ENCODE assay signal across 22 cellular contexts in genomic region chr1:116338400-116338799, GRCh38. TPM values are rescaled to one million over a fixed set of nuclear protein-coding genes. Genes with fewer than 3 reads are reported as not detected.
DNase-seq lines count a peak whose midpoint lies in the region; ATAC-seq, FAIRE-seq and TF ChIP-seq lines count a peak whose summit lies in the region.
"Had no signal": no experiment of that assay in that cellular context is flagged by ENCODE, and none has a peak within 500 bp of the region (broad histone marks: within the 10 kb centered on the region; RNA-seq: fewer than 3 reads in every experiment).

No MANE protein-coding gene starts in this region.

- TF ChIP-seq CTCF in HepG2 (CRISPR knock-in tag; IDR thresholded peaks at IDR 0.05) = no peak
- no peak for TF ChIP-seq CTCF in right lobe of liver (IDR thresholded peaks at IDR 0.05)
- no peak for TF ChIP-seq CTCF in brain microvascular endothelial cell (IDR thresholded peaks at IDR 0.05; ENCODE audit: low read depth, low read length, missing control alignments)
- no peak for TF ChIP-seq CTCF in BE2C (IDR thresholded peaks at IDR 0.05; ENCODE audit: low read depth, low read length)

- H2AFZ ChIP-seq in HepG2 (ENCODE audit: low read length) = no peak overlapping the region
- no peak overlapping the region for H2AFZ ChIP-seq in Karpas-422 (ENCODE audit: low read length)

- no peak for TF ChIP-seq RAD21 in HepG2 (CRISPR knock-in tag; IDR thresholded peaks at IDR 0.05)

- in situ Hi-C loops in HepG2 (cut with HindIII; ENCODE audit: extremely low pct_ligation_motif_present, low pct_unique_long_range_greater_than_20kb) = no loop called here
- in situ Hi-C loops in brain microvascular endothelial cell (cut with HindIII; ENCODE audit: low pct_ligation_motif_present, low sequenced_read_pairs) = no loop called here

- H3K79me2 ChIP-seq in HepG2 (ENCODE audit: insufficient read depth, low read length) = no peaks in the 10 kb centered on the region
- H3K79me2 ChIP-seq in Karpas-422 (ENCODE audit: low read length) = no peaks in the 10 kb centered on the region

- POLR2A ChIA-PET in HepG2 (lab: Yijun Ruan, JAX) = no interaction called here

- WGBS in HepG2 (ENCODE audit: low lambda C conversion rate) = 52% methylated on average over 2 of the region's 2 CpGs
- WGBS in right lobe of liver (ENCODE audit: insufficient coverage, low coverage, low lambda C conversion rate, missing lambda C conversion rate) = 83% methylated on average over 2 of the region's 2 CpGs

- H3K4me1 ChIP-seq in HepG2 (ENCODE audit: insufficient read depth, low read length) = peaks cover 48% of the 10 kb centered on the region
- H3K4me1 ChIP-seq in right lobe of liver = peaks cover 0 to 44% (median 18%) of the 10 kb centered on the region in 4 donors
- H3K4me1 ChIP-seq in Karpas-422 (ENCODE audit: low read length) = peaks cover 94% of the 10 kb centered on the region
- H3K4me1 ChIP-seq in BE2C = peaks cover 16% of the 10 kb centered on the region
- H3K4me1 ChIP-seq: BLaER1 treated with 17β-estradiol and CSF1 and Interleukin-3, amounts not matched to agents 10 nM and 100 nM had no signal

- BruUV-seq in HepG2 (replicated peaks; lab: Mats Ljungman, UMichigan) = no TSS peak

- H3K27me3 ChIP-seq in HepG2 (ENCODE audit: control insufficient read depth in 1 of 2, insufficient read depth in 2 of 2, low read length in 2 of 2) (peaks cover 3 to 4% of the 10 kb centered on the region in 2 experiments; a peak in 1 of 5 replicates), right lobe of liver (no peaks in the 10 kb centered on the region), Karpas-422 (ENCODE audit: low read length) (no peaks in the 10 kb centered on the region), brain microvascular endothelial cell (replicated peaks) (no peaks in the 10 kb centered on the region), BE2C (no peaks in the 10 kb centered on the region)
- H3K27me3 ChIP-seq: BLaER1 treated with 17β-estradiol and CSF1 and Interleukin-3, amounts not matched to agents 10 nM and 100 nM had no signal

- H3K9ac ChIP-seq in HepG2 (ENCODE audit: insufficient read depth, low read depth, low read length) (no peak overlapping the region), Karpas-422 (ENCODE audit: low read length) (no peak overlapping the region)
- H3K9ac ChIP-seq: BLaER1 treated with 17β-estradiol and CSF1 and Interleukin-3, amounts not matched to agents 10 nM and 100 nM had no signal

- DNase-seq in HepG2 (ENCODE audit: low spot score) (no peak), right lobe of liver (no peak), Karpas-422 (no peak), brain microvascular endothelial cell (no peak), BE2C (no peak), NCI-H82 (lab: John Stamatoyannopoulos, UW) (no peak)
- DNase-seq: 8988T; ACHN; Caco-2; Calu3; CD4-positive, alpha-beta T cell; CD8-positive, alpha-beta T cell; DMS79 treated with DMSO at 0.1 percent for 48 hours; GF-D8 had no signal

- H4K20me1 ChIP-seq in HepG2 (ENCODE audit: insufficient read depth, low read length) (no peaks in the 10 kb centered on the region), Karpas-422 (ENCODE audit: insufficient read depth, low read depth, low read length) (no peaks in the 10 kb centered on the region)
- H4K20me1 ChIP-seq: BLaER1 treated with 17β-estradiol and CSF1 and Interleukin-3, amounts not matched to agents 10 nM and 100 nM had no signal

- TF ChIP-seq EP300 in HepG2 (IDR thresholded peaks at IDR 0.05; ENCODE audit: low read depth in 2 of 2, low read length in 2 of 2) (no peak), HepG2 (CRISPR knock-in tag; IDR thresholded peaks at IDR 0.05; ENCODE audit: borderline replicate concordance) (no peak)

- CTCF ChIA-PET in HepG2 (lab: Yijun Ruan, JAX; ENCODE audit: low intra/inter-chr PET ratio, low total read pairs) = no interaction called here

- FAIRE-seq in HepG2 (lab: Jason Lieb, UNC) = no peak
- FAIRE-seq in islet of Langerhans (lab: Jason Lieb, UNC) = peak; percentile 70
- FAIRE-seq: A204.1, D721Med, G401.6, GM12891, GM19239 had no signal

- H3K27ac ChIP-seq in HepG2 (ENCODE audit: extremely low read length, insufficient read depth, low read length) (no peak overlapping the region), right lobe of liver (no peak overlapping the region), Karpas-422 (ENCODE audit: low read length) (peak overlapping the region; percentile 98), brain microvascular endothelial cell (no peak overlapping the region)
- H3K27ac ChIP-seq: BLaER1 treated with 17β-estradiol and CSF1 and Interleukin-3, amounts not matched to agents 10 nM and 100 nM; C4-2B had no signal

- TF ChIP-seq POLR2A in HepG2 (IDR thresholded peaks at IDR 0.05; ENCODE audit: insufficient read depth in 1 of 2, low read depth in 2 of 2, low read length in 2 of 2) (no peak), right lobe of liver (IDR thresholded peaks at IDR 0.05) (no peak)

- ATAC-seq in HepG2 (no peak), right lobe of liver (no peak)
- ATAC-seq: CD8-positive, alpha-beta T cell had no signal

- no peaks in the 10 kb centered on the region for H3K9me3 ChIP-seq in HepG2 (ENCODE audit: low read length)
- no peaks in the 10 kb centered on the region for H3K9me3 ChIP-seq in right lobe of liver
- no peaks in the 10 kb centered on the region for H3K9me3 ChIP-seq in Karpas-422 (ENCODE audit: low read length)
- H3K9me3 ChIP-seq in BE2C = no peaks in the 10 kb centered on the region
- H3K9me3 ChIP-seq: BLaER1 treated with 17β-estradiol and CSF1 and Interleukin-3, amounts not matched to agents 10 nM and 100 nM; Caco-2 had no signal

- intact Hi-C loops in HepG2 (cut with micrococcal nuclease; ENCODE audit: unreplicated experiment) = no loop called here
- intact Hi-C loops in right lobe of liver (cut with DNase I) = no loop called here

- H3K4me2 ChIP-seq in HepG2 (ENCODE audit: low read depth, low read length) (no peak overlapping the region), Karpas-422 (ENCODE audit: low read depth, low read length, poor library complexity, severe bottlenecking) (peak overlapping the region; percentile 21)
- H3K4me2 ChIP-seq: BLaER1 treated with 17β-estradiol and CSF1 and Interleukin-3, amounts not matched to agents 10 nM and 100 nM had no signal

- no peaks in the 10 kb centered on the region for H3K36me3 ChIP-seq in HepG2 (replicated peaks in 1 of 2; ENCODE audit: control insufficient read depth in 1 of 2, insufficient read depth in 2 of 2, low read length in 2 of 2)
- no peaks in the 10 kb centered on the region for H3K36me3 ChIP-seq in right lobe of liver
- H3K36me3 ChIP-seq in Karpas-422 (ENCODE audit: insufficient read depth, low read length) = no peaks in the 10 kb centered on the region
- no peaks in the 10 kb centered on the region for H3K36me3 ChIP-seq in brain microvascular endothelial cell (replicated peaks)
- no peaks in the 10 kb centered on the region for H3K36me3 ChIP-seq in BE2C
- H3K36me3 ChIP-seq: BLaER1 treated with 17β-estradiol and CSF1 and Interleukin-3, amounts not matched to agents 10 nM and 100 nM had no signal

- H3K9me2 ChIP-seq in Karpas-422 (replicated peaks; ENCODE audit: insufficient read depth, low read length) = no peaks in the 10 kb centered on the region

- H3K4me3 ChIP-seq in HepG2 (replicated peaks in 1 of 3; ENCODE audit: insufficient read depth in 1 of 3, low read depth in 2 of 3, low read length in 3 of 3) (no peak overlapping the region), right lobe of liver (no peak overlapping the region), Karpas-422 (ENCODE audit: low read length) (0 out of 2 replicates have a peak overlapping the region, but pooled peaks have one; percentile 7), brain microvascular endothelial cell (ENCODE audit: low read depth, low read length) (no peak overlapping the region), BE2C (ENCODE audit: low read depth, low read length) (no peak overlapping the region)
- H3K4me3 ChIP-seq: BLaER1 treated with 17β-estradiol and CSF1 and Interleukin-3, amounts not matched to agents 10 nM and 100 nM had no signal

TF ChIP-seq in HepG2, 621 proteins besides CTCF, POLR2A, EP300 and RAD21:
- TF ChIP-seq NFE2L2 (IDR thresholded peaks at IDR 0.05; ENCODE audit: low read length) (0 out of 2 replicates have a peak, but pooled peaks have one; percentile 38), ZKSCAN5 (CRISPR knock-in tag; IDR thresholded peaks at IDR 0.05) (no peak)

RNA-seq across cellular contexts. Expression of gene ATP1A1, which starts 34.6 kb away (rescaled TPM):
- total RNA-seq in HepG2 (2016; rRNA removed; fragmentation: Illumina TruSeq; extraction: Trizol) (210 and 280 TPM in 2 replicates), right lobe of liver (100 to 1,000 TPM in 5 of 6 experiments, 10 to 100 TPM in 1; 83.6 to 153 (median 121) TPM)
- 60.3 and 83.4 TPM in 2 replicates for total RNA-seq in HepG2 (2016; cell fraction: cytosol; rRNA removed; fragmentation: Illumina TruSeq; extraction: Trizol; ENCODE audit: low read depth)
- total RNA-seq in HepG2 (2016; cell fraction: insoluble cytoplasmic fraction; rRNA removed; fragmentation: Illumina TruSeq; extraction: Trizol) = 183 and 291 TPM in 2 replicates
- 133 and 176 TPM in 2 replicates for total RNA-seq in HepG2 (2016; cell fraction: membrane; rRNA removed; fragmentation: Illumina TruSeq; extraction: Trizol)
- total RNA-seq in HepG2 (2016; cell fraction: nucleus; rRNA removed; fragmentation: Illumina TruSeq; extraction: Trizol) = 383 and 432 TPM in 2 replicates
- polyA plus RNA-seq in HepG2 (2011; rRNA removed) = 627 and 705 TPM in 2 replicates
- polyA plus RNA-seq in HepG2 (2011; cell fraction: cytosol; rRNA removed) = 735 and 774 TPM in 2 replicates
- 313 and 327 TPM in 2 replicates for polyA plus RNA-seq in HepG2 (2011; cell fraction: nucleus; rRNA removed)
- 467 and 657 TPM in 2 replicates for polyA plus RNA-seq in HepG2 (2012)
- 69.6 and 84.9 TPM in 2 replicates for polyA plus RNA-seq in HepG2 (2016; cell fraction: cytosol; fragmentation: Illumina TruSeq; extraction: Trizol; ENCODE audit: low read depth)
- polyA plus RNA-seq in HepG2 (2016; cell fraction: insoluble cytoplasmic fraction; fragmentation: Illumina TruSeq; extraction: Trizol; ENCODE audit: low read depth) = 219 and 228 TPM in 2 replicates
- polyA plus RNA-seq in HepG2 (2016; cell fraction: membrane; fragmentation: Illumina TruSeq; extraction: Trizol; ENCODE audit: low read depth) = 106 and 149 TPM in 2 replicates
- polyA plus RNA-seq in HepG2 (2016; cell fraction: nucleus; fragmentation: Illumina TruSeq; extraction: Trizol; ENCODE audit: insufficient read depth, low read depth) = 515 and 526 TPM in 2 replicates
- 367 and 928 TPM in 2 replicates for polyA minus RNA-seq in HepG2 (2011; rRNA and poly(A)+ RNA removed; ENCODE audit: low replicate concordance)
- polyA minus RNA-seq in HepG2 (2011; cell fraction: cytosol; rRNA and poly(A)+ RNA removed) = 438 and 487 TPM in 2 replicates
- polyA minus RNA-seq in HepG2 (2011; cell fraction: nucleus; rRNA and poly(A)+ RNA removed) = 356 and 442 TPM in 2 replicates
- total RNA-seq in Karpas-422 (2014; rRNA removed; shearing (Covaris generic); ENCODE audit: low replicate concordance) = 931 and 967 TPM in 2 replicates
- polyA plus RNA-seq in BE2C (2012; ENCODE audit: insufficient read depth, insufficient read length, low read depth) = 285 TPM
